ENCODE assay signal across 15 cellular contexts in the genomic region with DNA sequence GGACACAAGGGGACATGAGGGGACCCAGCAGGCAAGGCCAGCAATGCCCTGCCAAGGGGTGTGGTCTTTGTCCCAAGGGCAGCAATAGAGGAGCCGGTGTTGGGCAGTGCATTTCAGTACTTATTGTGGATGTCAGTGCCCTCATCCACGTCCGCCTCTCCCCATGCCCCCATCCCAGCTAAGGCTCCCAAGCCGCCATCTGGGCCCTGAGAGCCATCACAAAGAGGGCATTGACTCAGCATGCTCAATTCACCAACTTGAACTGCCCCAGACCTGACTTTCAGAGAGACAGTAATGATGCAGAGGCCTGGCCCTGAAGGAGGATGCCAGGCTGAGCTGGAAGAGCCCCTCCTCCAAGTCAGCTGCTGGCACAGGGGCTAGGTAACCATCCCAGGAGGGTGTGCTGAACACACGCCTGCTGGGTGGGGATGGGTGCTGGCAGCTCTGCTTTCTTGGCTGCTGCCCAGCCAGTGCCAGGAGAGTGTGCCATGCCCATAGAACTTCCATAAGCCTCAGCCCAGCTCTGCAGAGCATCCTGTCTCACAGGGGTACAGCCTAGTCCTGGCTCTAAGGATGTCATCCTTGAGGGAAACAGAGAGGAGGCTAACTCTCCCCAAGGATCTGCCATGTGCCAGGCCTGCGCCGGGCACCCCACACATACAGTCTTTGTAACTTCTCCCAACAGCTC. TPM values are rescaled to one million over a fixed set of nuclear protein-coding genes. Genes with fewer than 3 reads are reported as not detected.
DNase-seq lines count a peak whose midpoint lies in the region; ATAC-seq and TF ChIP-seq lines count a peak whose summit lies in the region.
"Had no signal": no experiment of that assay in that cellular context is flagged by ENCODE, and none has a peak within 500 bp of the region (broad histone marks: within the 10 kb centered on the region; RNA-seq: fewer than 3 reads in every experiment).

No MANE protein-coding gene starts in this region.

- H3K4me1 ChIP-seq in esophagus squamous epithelium: peaks cover 8 to 86% (median 70%) of the 10 kb centered on the region in 3 donors

- peak overlapping the region; percentile 9 to 87 (median 83) for H3K27ac ChIP-seq in esophagus squamous epithelium
- H3K27ac ChIP-seq in substantia nigra (ENCODE audit: low read depth, low read length, poor library complexity, severe bottlenecking): peak overlapping the region; percentile 93
- H3K27ac ChIP-seq: BLaER1 treated with 17β-estradiol and CSF1 and Interleukin-3, amounts not matched to agents 10 nM and 100 nM; upper lobe of right lung had no signal

- DNase-seq in NCI-H1105 (lab: John Stamatoyannopoulos, UW) (peak; percentile 7), NCI-H1105 treated with DMSO at 0.1 percent for 48 hours (lab: John Stamatoyannopoulos, UW) (no peak), esophagus squamous epithelium (lab: John Stamatoyannopoulos, UW) (no peak), midbrain (lab: John Stamatoyannopoulos, UW) (peak; percentile 45), substantia nigra (lab: John Stamatoyannopoulos, UW) (peak in 41 of 49 donors; percentile 15 to 80 (median 53)), NCI-H2029 treated with DMSO at 0.1 percent for 48 hours (lab: John Stamatoyannopoulos, UW) (no peak), T1000 (lab: John Stamatoyannopoulos, UW) (no peak)
- DNase-seq: 8988T; activated naive CD4-positive, alpha-beta T cell; cortex of kidney; erythroblast; NCI-H2081 treated with DMSO at 0.1 percent for 48 hours; upper lobe of right lung had no signal

- no peak for ATAC-seq in HG03108 (IDR thresholded peaks at IDR 0.05; ENCODE audit: unreplicated experiment)
- ATAC-seq: upper lobe of right lung had no signal

- TF ChIP-seq CTCF in esophagus squamous epithelium (IDR thresholded peaks at IDR 0.05): no peak

- WGBS in esophagus squamous epithelium, 2 donors: 85 to 90% methylated on average over 3 of the region's 7 CpGs

- H3K27me3 ChIP-seq in esophagus squamous epithelium: peaks cover 0 to 5% (median 0%) of the 10 kb centered on the region in 4 donors
- H3K27me3 ChIP-seq: BLaER1 treated with 17β-estradiol and CSF1 and Interleukin-3, amounts not matched to agents 10 nM and 100 nM; upper lobe of right lung had no signal

- TF ChIP-seq POLR2A in esophagus squamous epithelium (IDR thresholded peaks at IDR 0.05): no peak

- H3K36me3 ChIP-seq in esophagus squamous epithelium: no peaks in the 10 kb centered on the region
- H3K36me3 ChIP-seq: BLaER1 treated with 17β-estradiol and CSF1 and Interleukin-3, amounts not matched to agents 10 nM and 100 nM; upper lobe of right lung had no signal

- H3K4me3 ChIP-seq in esophagus squamous epithelium: no peak overlapping the region
- H3K4me3 ChIP-seq: BLaER1 treated with 17β-estradiol and CSF1 and Interleukin-3, amounts not matched to agents 10 nM and 100 nM; upper lobe of right lung had no signal

- intact Hi-C loops in esophagus squamous epithelium (cut with DNase I): no loop called here

- no peaks in the 10 kb centered on the region for H3K9me3 ChIP-seq in esophagus squamous epithelium
- H3K9me3 ChIP-seq: BLaER1 treated with 17β-estradiol and CSF1 and Interleukin-3, amounts not matched to agents 10 nM and 100 nM; upper lobe of right lung had no signal

RNA-seq across cellular contexts. Expression of a gene that starts 46.5 kb away (rescaled TPM):
- 10 to 100 TPM in 3 of 4 donors, 1 to 10 TPM in 1; 5.6 to 38.3 (median 12.9) TPM for total RNA-seq in esophagus squamous epithelium

Comparison
In these comparisons a context has a peak if more than half of its experiments do, and no peak if none do; other contexts are left out.
1. DNase-seq: peak in NCI-H1105 (single experiment), midbrain (single experiment) and substantia nigra (41 of 49); none in NCI-H1105 treated with DMSO at 0.1 percent for 48 hours (single experiment), esophagus squamous epithelium (single experiment), NCI-H2029 treated with DMSO at 0.1 percent for 48 hours (single experiment) and T1000 (single experiment).